ENCODE assay signal across 21 cellular contexts in the genomic region with DNA sequence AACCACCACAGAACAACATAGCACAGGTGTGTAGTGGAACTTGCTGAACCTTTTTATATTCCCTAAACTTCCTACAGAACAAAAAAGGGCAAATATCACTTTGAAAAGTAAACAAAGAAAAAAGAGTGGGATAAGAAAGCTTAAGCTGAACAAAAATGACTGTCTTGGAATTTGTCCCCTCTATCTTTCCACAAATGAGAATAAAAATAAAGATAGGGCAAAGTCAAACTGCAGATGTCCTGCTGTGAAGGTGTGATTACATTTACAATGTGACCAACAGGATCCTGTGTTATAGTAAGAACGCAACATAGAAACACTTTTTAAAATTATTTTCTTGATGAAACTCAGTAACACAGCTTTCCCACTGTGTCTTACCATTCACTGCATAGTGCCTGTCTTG.
DNase-seq lines count a peak whose midpoint lies in the region; ATAC-seq and TF ChIP-seq lines count a peak whose summit lies in the region.
"Had no signal": no experiment of that assay in that cellular context is flagged by ENCODE, and none has a peak within 500 bp of the region (broad histone marks: within the 10 kb centered on the region; RNA-seq: fewer than 3 reads in every experiment).

No MANE protein-coding gene starts in this region.

- H3K27me3 ChIP-seq in colonic mucosa (no peaks in the 10 kb centered on the region), prostate gland (replicated peaks; ENCODE audit: insufficient read depth) (no peaks in the 10 kb centered on the region)
- H3K27me3 ChIP-seq: BLaER1 had no signal

- TF ChIP-seq CTCF in colonic mucosa (IDR thresholded peaks at IDR 0.05), result no peak
- TF ChIP-seq CTCF in progenitor cell of endocrine pancreas (IDR thresholded peaks at IDR 0.05; ENCODE audit: unreplicated experiment), result no peak
- no peak for TF ChIP-seq CTCF in prostate gland (IDR thresholded peaks at IDR 0.05)

- no peaks in the 10 kb centered on the region for H3K4me1 Mint-ChIP-seq in activated T-cell treated with anti-CD3 and anti-CD28 coated beads, Interleukin-2, amount 50 U/mL, for 24 hours (ENCODE audit: low read depth)
- H3K4me1 Mint-ChIP-seq in progenitor cell of endocrine pancreas (ENCODE audit: low read depth), result peaks cover 5% of the 10 kb centered on the region
- H3K4me1 Mint-ChIP-seq: CD14-positive monocyte, H9 had no signal

- DNase-seq in activated T-cell treated with anti-CD3 and anti-CD28 coated beads, Interleukin-2, amount 50 U/mL, for 24 hours, result no peak
- DNase-seq in activated T-cell treated with anti-CD3 and anti-CD28 coated beads for 4 hours (no peak), colonic mucosa (no peak), progenitor cell of endocrine pancreas (ENCODE audit: low spot score, unreplicated experiment) (no peak), NCI-H1105 treated with DMSO at 0.1 percent for 48 hours (lab: John Stamatoyannopoulos, UW) (no peak), prostate gland (ENCODE audit: low spot score) (no peak)
- DNase-seq: Calu3; CD4-positive, alpha-beta memory T cell; DMS 273 treated with DMSO at 0.1 percent for 48 hours; DMS53; DND-41; EL; H9; IMR-90 had no signal

- H3K9me3 Mint-ChIP-seq in activated T-cell treated with anti-CD3 and anti-CD28 coated beads, Interleukin-2, amount 50 U/mL, for 24 hours, result no peaks in the 10 kb centered on the region
- no peaks in the 10 kb centered on the region for H3K9me3 Mint-ChIP-seq in progenitor cell of endocrine pancreas (ENCODE audit: low read depth)
- H3K9me3 Mint-ChIP-seq: CD14-positive monocyte; CD4-positive, alpha-beta memory T cell; H9 had no signal

- H3K9me3 ChIP-seq in colonic mucosa (no peaks in the 10 kb centered on the region), prostate gland (no peaks in the 10 kb centered on the region)
- H3K9me3 ChIP-seq: BLaER1 had no signal

- WGBS in prostate gland, result 69% methylated on average over 1 of the region's 1 CpG

- H3K4me3 ChIP-seq in colonic mucosa (no peak overlapping the region), prostate gland (no peak overlapping the region)
- H3K4me3 ChIP-seq: BLaER1, GM12878, K562 had no signal

- H3K4me1 ChIP-seq in colonic mucosa, result no peaks in the 10 kb centered on the region
- H3K4me1 ChIP-seq in prostate gland (replicated peaks), result no peaks in the 10 kb centered on the region
- H3K4me1 ChIP-seq: BLaER1 had no signal

- peak overlapping the region; percentile 56 for H3K27ac ChIP-seq in colonic mucosa
- H3K27ac ChIP-seq in prostate gland, result no peak overlapping the region
- H3K27ac ChIP-seq: 22Rv1, BLaER1, HL-60 had no signal

- no peaks in the 10 kb centered on the region for H3K27me3 Mint-ChIP-seq in activated T-cell treated with anti-CD3 and anti-CD28 coated beads, Interleukin-2, amount 50 U/mL, for 24 hours
- no peaks in the 10 kb centered on the region for H3K27me3 Mint-ChIP-seq in progenitor cell of endocrine pancreas
- H3K27me3 Mint-ChIP-seq: CD4-positive, alpha-beta memory T cell had no signal

- TF ChIP-seq POLR2A in prostate gland (IDR thresholded peaks at IDR 0.05), result no peak

- no peak overlapping the region for H3K4me3 Mint-ChIP-seq in activated T-cell treated with anti-CD3 and anti-CD28 coated beads, Interleukin-2, amount 50 U/mL, for 24 hours
- H3K4me3 Mint-ChIP-seq in progenitor cell of endocrine pancreas (ENCODE audit: low read depth), result no peak overlapping the region
- H3K4me3 Mint-ChIP-seq: CD14-positive monocyte; CD4-positive, alpha-beta memory T cell; H9 had no signal

- peaks cover 72% of the 10 kb centered on the region for H3K36me3 Mint-ChIP-seq in activated T-cell treated with anti-CD3 and anti-CD28 coated beads, Interleukin-2, amount 50 U/mL, for 24 hours (ENCODE audit: low read depth)
- peaks cover 8% of the 10 kb centered on the region for H3K36me3 Mint-ChIP-seq in progenitor cell of endocrine pancreas (ENCODE audit: insufficient read depth)

- H3K9ac ChIP-seq in colonic mucosa (ENCODE audit: low read depth in 2 of 2, low read length in 2 of 2), result no peak overlapping the region
- H3K9ac ChIP-seq: BLaER1 had no signal

- no peak for ATAC-seq in HG03108 (IDR thresholded peaks at IDR 0.05; ENCODE audit: unreplicated experiment)
- ATAC-seq: GM12878 had no signal

- H3K36me3 ChIP-seq in colonic mucosa (no peaks in the 10 kb centered on the region), prostate gland (no peaks in the 10 kb centered on the region)

- H3K27ac Mint-ChIP-seq in activated T-cell treated with anti-CD3 and anti-CD28 coated beads, Interleukin-2, amount 50 U/mL, for 24 hours, result peak overlapping the region; percentile 29
- peak overlapping the region; percentile 42 for H3K27ac Mint-ChIP-seq in progenitor cell of endocrine pancreas
- H3K27ac Mint-ChIP-seq: CD14-positive monocyte, H9 had no signal

- intact Hi-C loops in colonic mucosa (cut with DNase I), result no loop called here
- intact Hi-C loops in prostate gland (cut with DNase I), result no loop called here
